In the genomic region with DNA sequence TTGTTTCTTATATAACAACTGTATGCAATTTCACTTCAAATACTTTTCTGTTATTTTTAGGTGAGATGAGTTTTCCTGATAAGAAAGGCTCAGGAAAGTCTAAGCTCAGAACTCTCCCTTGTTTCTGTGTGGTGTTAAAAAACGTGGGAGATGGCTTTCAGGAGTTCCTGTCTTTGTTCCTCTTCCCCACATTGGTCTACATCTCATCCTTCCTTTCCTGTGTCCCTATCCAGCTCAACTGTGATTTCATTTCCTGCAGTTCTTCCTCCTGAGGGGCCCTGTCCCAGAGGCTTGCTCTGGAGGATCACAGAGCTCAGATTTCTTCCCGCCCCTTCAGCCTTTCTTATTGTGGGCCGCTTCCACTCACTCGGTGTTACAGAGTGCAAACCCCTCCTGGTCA, we compare ENCODE assay signal across 1 cellular context.
TF ChIP-seq lines count a peak whose summit lies in the region.

No MANE protein-coding gene starts in this region.

TF ChIP-seq in GM23338, 12 proteins besides CTCF, POLR2A, EP300 and RAD21 (continued from another document):
- TF ChIP-seq, protein P1, sequence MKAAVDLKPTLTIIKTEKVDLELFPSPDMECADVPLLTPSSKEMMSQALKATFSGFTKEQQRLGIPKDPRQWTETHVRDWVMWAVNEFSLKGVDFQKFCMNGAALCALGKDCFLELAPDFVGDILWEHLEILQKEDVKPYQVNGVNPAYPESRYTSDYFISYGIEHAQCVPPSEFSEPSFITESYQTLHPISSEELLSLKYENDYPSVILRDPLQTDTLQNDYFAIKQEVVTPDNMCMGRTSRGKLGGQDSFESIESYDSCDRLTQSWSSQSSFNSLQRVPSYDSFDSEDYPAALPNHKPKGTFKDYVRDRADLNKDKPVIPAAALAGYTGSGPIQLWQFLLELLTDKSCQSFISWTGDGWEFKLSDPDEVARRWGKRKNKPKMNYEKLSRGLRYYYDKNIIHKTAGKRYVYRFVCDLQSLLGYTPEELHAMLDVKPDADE (IDR thresholded peaks at IDR 0.05) = no peak
- TF ChIP-seq, protein P2, sequence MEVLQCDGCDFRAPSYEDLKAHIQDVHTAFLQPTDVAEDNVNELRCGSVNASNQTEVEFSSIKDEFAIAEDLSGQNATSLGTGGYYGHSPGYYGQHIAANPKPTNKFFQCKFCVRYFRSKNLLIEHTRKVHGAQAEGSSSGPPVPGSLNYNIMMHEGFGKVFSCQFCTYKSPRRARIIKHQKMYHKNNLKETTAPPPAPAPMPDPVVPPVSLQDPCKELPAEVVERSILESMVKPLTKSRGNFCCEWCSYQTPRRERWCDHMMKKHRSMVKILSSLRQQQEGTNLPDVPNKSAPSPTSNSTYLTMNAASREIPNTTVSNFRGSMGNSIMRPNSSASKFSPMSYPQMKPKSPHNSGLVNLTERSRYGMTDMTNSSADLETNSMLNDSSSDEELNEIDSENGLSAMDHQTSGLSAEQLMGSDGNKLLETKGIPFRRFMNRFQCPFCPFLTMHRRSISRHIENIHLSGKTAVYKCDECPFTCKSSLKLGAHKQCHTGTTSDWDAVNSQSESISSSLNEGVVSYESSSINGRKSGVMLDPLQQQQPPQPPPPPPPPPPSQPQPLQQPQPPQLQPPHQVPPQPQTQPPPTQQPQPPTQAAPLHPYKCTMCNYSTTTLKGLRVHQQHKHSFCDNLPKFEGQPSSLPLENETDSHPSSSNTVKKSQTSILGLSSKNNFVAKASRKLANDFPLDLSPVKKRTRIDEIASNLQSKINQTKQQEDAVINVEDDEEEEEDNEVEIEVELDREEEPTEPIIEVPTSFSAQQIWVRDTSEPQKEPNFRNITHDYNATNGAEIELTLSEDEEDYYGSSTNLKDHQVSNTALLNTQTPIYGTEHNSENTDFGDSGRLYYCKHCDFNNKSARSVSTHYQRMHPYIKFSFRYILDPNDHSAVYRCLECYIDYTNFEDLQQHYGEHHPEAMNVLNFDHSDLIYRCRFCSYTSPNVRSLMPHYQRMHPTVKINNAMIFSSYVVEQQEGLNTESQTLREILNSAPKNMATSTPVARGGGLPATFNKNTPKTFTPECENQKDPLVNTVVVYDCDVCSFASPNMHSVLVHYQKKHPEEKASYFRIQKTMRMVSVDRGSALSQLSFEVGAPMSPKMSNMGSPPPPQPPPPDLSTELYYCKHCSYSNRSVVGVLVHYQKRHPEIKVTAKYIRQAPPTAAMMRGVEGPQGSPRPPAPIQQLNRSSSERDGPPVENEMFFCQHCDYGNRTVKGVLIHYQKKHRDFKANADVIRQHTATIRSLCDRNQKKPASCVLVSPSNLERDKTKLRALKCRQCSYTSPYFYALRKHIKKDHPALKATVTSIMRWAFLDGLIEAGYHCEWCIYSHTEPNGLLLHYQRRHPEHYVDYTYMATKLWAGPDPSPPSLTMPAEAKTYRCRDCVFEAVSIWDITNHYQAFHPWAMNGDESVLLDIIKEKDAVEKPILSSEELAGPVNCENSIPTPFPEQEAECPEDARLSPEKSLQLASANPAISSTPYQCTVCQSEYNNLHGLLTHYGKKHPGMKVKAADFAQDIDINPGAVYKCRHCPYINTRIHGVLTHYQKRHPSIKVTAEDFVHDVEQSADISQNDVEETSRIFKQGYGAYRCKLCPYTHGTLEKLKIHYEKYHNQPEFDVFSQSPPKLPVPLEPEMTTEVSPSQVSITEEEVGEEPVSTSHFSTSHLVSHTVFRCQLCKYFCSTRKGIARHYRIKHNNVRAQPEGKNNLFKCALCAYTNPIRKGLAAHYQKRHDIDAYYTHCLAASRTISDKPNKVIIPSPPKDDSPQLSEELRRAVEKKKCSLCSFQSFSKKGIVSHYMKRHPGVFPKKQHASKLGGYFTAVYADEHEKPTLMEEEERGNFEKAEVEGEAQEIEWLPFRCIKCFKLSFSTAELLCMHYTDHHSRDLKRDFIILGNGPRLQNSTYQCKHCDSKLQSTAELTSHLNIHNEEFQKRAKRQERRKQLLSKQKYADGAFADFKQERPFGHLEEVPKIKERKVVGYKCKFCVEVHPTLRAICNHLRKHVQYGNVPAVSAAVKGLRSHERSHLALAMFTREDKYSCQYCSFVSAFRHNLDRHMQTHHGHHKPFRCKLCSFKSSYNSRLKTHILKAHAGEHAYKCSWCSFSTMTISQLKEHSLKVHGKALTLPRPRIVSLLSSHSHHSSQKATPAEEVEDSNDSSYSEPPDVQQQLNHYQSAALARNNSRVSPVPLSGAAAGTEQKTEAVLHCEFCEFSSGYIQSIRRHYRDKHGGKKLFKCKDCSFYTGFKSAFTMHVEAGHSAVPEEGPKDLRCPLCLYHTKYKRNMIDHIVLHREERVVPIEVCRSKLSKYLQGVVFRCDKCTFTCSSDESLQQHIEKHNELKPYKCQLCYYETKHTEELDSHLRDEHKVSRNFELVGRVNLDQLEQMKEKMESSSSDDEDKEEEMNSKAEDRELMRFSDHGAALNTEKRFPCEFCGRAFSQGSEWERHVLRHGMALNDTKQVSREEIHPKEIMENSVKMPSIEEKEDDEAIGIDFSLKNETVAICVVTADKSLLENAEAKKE (CRISPR knock-in tag; IDR thresholded peaks at IDR 0.05) = no peak
- TF ChIP-seq STAT1 (IDR thresholded peaks at IDR 0.05; ENCODE audit: unreplicated experiment) (no peak), JUNB (IDR thresholded peaks at IDR 0.05; ENCODE audit: unreplicated experiment) (no peak), CREB1 (CRISPR knock-in tag; IDR thresholded peaks at IDR 0.05; ENCODE audit: low read depth) (no peak), NANOG (IDR thresholded peaks at IDR 0.05; ENCODE audit: borderline replicate concordance) (no peak), EZH2phosphoT487 (IDR thresholded peaks at IDR 0.05; ENCODE audit: unreplicated experiment) (no peak), ZNF331 (CRISPR knock-in tag; IDR thresholded peaks at IDR 0.05; ENCODE audit: low read depth) (no peak), ZNF114 (CRISPR knock-in tag; IDR thresholded peaks at IDR 0.05) (no peak), EZH2 (IDR thresholded peaks at IDR 0.05; ENCODE audit: low read depth, unreplicated experiment) (no peak)
TF ChIP-seq in GM23338: peak in this region for 0.
